8 cellular contexts compared by ENCODE assay signal in genomic region chr21:6436971-6437833, GRCh38.
A peak's percentile ranks its signal among the peaks of the same experiment; 100 is the strongest.
DNase-seq lines count a peak whose midpoint lies in the region; ATAC-seq, FAIRE-seq and TF ChIP-seq lines count a peak whose summit lies in the region.
"Not testable (repeated sequence)": the region's sequence is repeated elsewhere in the genome, so short reads cannot be mapped to it uniquely, and the experiment has no call there.

No MANE protein-coding gene starts in this region.

- not testable (repeated sequence) for FAIRE-seq in HepG2 (lab: Jason Lieb, UNC)

- peak overlapping the region; percentile 51 for H3K4me2 ChIP-seq in BLaER1
- H3K4me2 ChIP-seq in PC-3 (ENCODE audit: low read length); HepG2 (ENCODE audit: low read depth, low read length): not testable (repeated sequence)

- not testable (repeated sequence) for TF ChIP-seq CTCF in PC-3 (conservative IDR thresholded peaks at IDR 0.05; ENCODE audit: low read depth, low read length); gastroesophageal sphincter (IDR thresholded peaks at IDR 0.05); HepG2 (CRISPR knock-in tag; IDR thresholded peaks at IDR 0.05); natural killer cell (IDR thresholded peaks at IDR 0.05)

- CTCF ChIA-PET in PC-3 (lab: Charles Lee); activated CD4-positive, alpha-beta T cell treated with anti-CD3 and anti-CD28 coated beads, Interleukin-2, amount 10 ng/mL, durations not matched to agents 7 days and 5 days (lab: Charles Lee); HepG2 (lab: Yijun Ruan, JAX; ENCODE audit: low intra/inter-chr PET ratio, low total read pairs): not testable (repeated sequence)

- no CpG with 5 or more reads among the region's 21 CpGs for WGBS in gastroesophageal sphincter (ENCODE audit: low coverage in 1 of 2), 2 donors
- no CpG with 5 or more reads among the region's 21 CpGs for WGBS in HepG2 (ENCODE audit: low lambda C conversion rate)

- peak; percentile 92 for ATAC-seq in PC-3
- ATAC-seq in gastroesophageal sphincter = peak; percentile 71
- peak; percentile 29 for ATAC-seq in HepG2
- peak in 2 of 3 donors; percentile 9 to 29 for ATAC-seq in natural killer cell
- peak; percentile 86 for ATAC-seq in stimulated activated naive CD8-positive, alpha-beta T cell treated with anti-CD3 and anti-CD28 coated beads, Interleukin-15, amount 100 ng/mL, for 72 hours

- H3F3A ChIP-seq in PC-3 (ENCODE audit: low read length, unreplicated experiment) = not testable (repeated sequence)

- peak overlapping the region; percentile 90 for H3K27ac Mint-ChIP-seq in activated CD4-positive, alpha-beta T cell treated with anti-CD3 and anti-CD28 coated beads, Interleukin-2, amount 10 ng/mL, durations not matched to agents 7 days and 5 days
- H3K27ac Mint-ChIP-seq in activated naive CD8-positive, alpha-beta T cell treated with anti-CD3 and anti-CD28 coated beads for 36 hours = peak overlapping the region; percentile 78
- H3K27ac Mint-ChIP-seq in natural killer cell = not testable (repeated sequence)
- peak overlapping the region in 1 of 2 donors; percentile 27 for H3K27ac Mint-ChIP-seq in stimulated activated naive CD8-positive, alpha-beta T cell treated with anti-CD3 and anti-CD28 coated beads, Interleukin-15, amount 100 ng/mL, for 72 hours

- intact Hi-C loops in PC-3 (cut with micrococcal nuclease); HepG2 (cut with micrococcal nuclease; ENCODE audit: unreplicated experiment); natural killer cell (cut with micrococcal nuclease): not testable (repeated sequence)

- TF ChIP-seq RAD21 in HepG2 (CRISPR knock-in tag; IDR thresholded peaks at IDR 0.05) = not testable (repeated sequence)

- not testable (repeated sequence) for H3K27me3 ChIP-seq in BLaER1; PC-3 (ENCODE audit: low read length); gastroesophageal sphincter; HepG2 (ENCODE audit: control insufficient read depth in 1 of 2, insufficient read depth in 2 of 2, low read length in 2 of 2)

- H3K9me3 ChIP-seq in BLaER1; PC-3 (ENCODE audit: low read length); gastroesophageal sphincter; HepG2 (ENCODE audit: low read length): not testable (repeated sequence)

- not testable (repeated sequence) for H3K79me2 ChIP-seq in PC-3 (ENCODE audit: low read length); HepG2 (ENCODE audit: insufficient read depth, low read length)

- not testable (repeated sequence) for H4K20me1 ChIP-seq in BLaER1; PC-3 (ENCODE audit: low read length); HepG2 (ENCODE audit: insufficient read depth, low read length)

- not testable (repeated sequence) for H3K36me3 ChIP-seq in BLaER1; PC-3 (ENCODE audit: low read depth, low read length); gastroesophageal sphincter; HepG2 (replicated peaks in 1 of 2; ENCODE audit: control insufficient read depth in 1 of 2, insufficient read depth in 2 of 2, low read length in 2 of 2)

- H3K4me1 ChIP-seq in BLaER1; PC-3 (ENCODE audit: insufficient read depth, low read length); gastroesophageal sphincter; HepG2 (ENCODE audit: insufficient read depth, low read length): not testable (repeated sequence)

- not testable (repeated sequence) for TF ChIP-seq EP300 in gastroesophageal sphincter (IDR thresholded peaks at IDR 0.05); HepG2 (IDR thresholded peaks at IDR 0.05; ENCODE audit: low read depth in 2 of 2, low read length in 2 of 2); HepG2 (CRISPR knock-in tag; IDR thresholded peaks at IDR 0.05; ENCODE audit: borderline replicate concordance)

- not testable (repeated sequence) for H3K9me2 ChIP-seq in PC-3 (replicated peaks; ENCODE audit: low read length)

- H3K4me1 Mint-ChIP-seq in activated CD4-positive, alpha-beta T cell treated with anti-CD3 and anti-CD28 coated beads, Interleukin-2, amount 10 ng/mL, durations not matched to agents 7 days and 5 days; natural killer cell: not testable (repeated sequence)
- H3K4me1 Mint-ChIP-seq in activated naive CD8-positive, alpha-beta T cell treated with anti-CD3 and anti-CD28 coated beads for 36 hours = peaks cover 11% of the 10 kb centered on the region
- H3K4me1 Mint-ChIP-seq in stimulated activated naive CD8-positive, alpha-beta T cell treated with anti-CD3 and anti-CD28 coated beads, Interleukin-15, amount 100 ng/mL, for 72 hours = peaks cover 14% of the 10 kb centered on the region

- POLR2A ChIA-PET in PC-3 (lab: Charles Lee; ENCODE audit: unreplicated experiment); activated CD4-positive, alpha-beta T cell treated with anti-CD3 and anti-CD28 coated beads, Interleukin-2, amount 10 ng/mL, durations not matched to agents 7 days and 5 days (lab: Charles Lee); HepG2 (lab: Yijun Ruan, JAX): not testable (repeated sequence)

- H2AFZ ChIP-seq in PC-3 (ENCODE audit: low read length); HepG2 (ENCODE audit: low read length): not testable (repeated sequence)

- not testable (repeated sequence) for DNase-seq in PC-3; activated CD4-positive, alpha-beta T cell treated with anti-CD3 and anti-CD28 coated beads, Interleukin-2, amount 10 ng/mL, durations not matched to agents 7 days and 5 days; HepG2 (ENCODE audit: low spot score); natural killer cell; stimulated activated naive CD8-positive, alpha-beta T cell treated with anti-CD3 and anti-CD28 coated beads, Interleukin-15, amount 100 ng/mL, for 72 hours
- DNase-seq in activated naive CD8-positive, alpha-beta T cell treated with anti-CD3 and anti-CD28 coated beads for 36 hours = peak; percentile 6

- not testable (repeated sequence) for H3K9me3 Mint-ChIP-seq in activated CD4-positive, alpha-beta T cell treated with anti-CD3 and anti-CD28 coated beads, Interleukin-2, amount 10 ng/mL, durations not matched to agents 7 days and 5 days; activated naive CD8-positive, alpha-beta T cell treated with anti-CD3 and anti-CD28 coated beads for 36 hours; natural killer cell; stimulated activated naive CD8-positive, alpha-beta T cell treated with anti-CD3 and anti-CD28 coated beads, Interleukin-15, amount 100 ng/mL, for 72 hours

- H3K27ac ChIP-seq in BLaER1; PC-3 (ENCODE audit: low read length); gastroesophageal sphincter; HepG2 (ENCODE audit: extremely low read length, insufficient read depth, low read length): not testable (repeated sequence)

- H3K27me3 Mint-ChIP-seq in activated CD4-positive, alpha-beta T cell treated with anti-CD3 and anti-CD28 coated beads, Interleukin-2, amount 10 ng/mL, durations not matched to agents 7 days and 5 days; activated naive CD8-positive, alpha-beta T cell treated with anti-CD3 and anti-CD28 coated beads for 36 hours; natural killer cell (ENCODE audit: low read depth in 2 of 2); stimulated activated naive CD8-positive, alpha-beta T cell treated with anti-CD3 and anti-CD28 coated beads, Interleukin-15, amount 100 ng/mL, for 72 hours: not testable (repeated sequence)

- H3K36me3 Mint-ChIP-seq in activated CD4-positive, alpha-beta T cell treated with anti-CD3 and anti-CD28 coated beads, Interleukin-2, amount 10 ng/mL, durations not matched to agents 7 days and 5 days (ENCODE audit: low read depth); activated naive CD8-positive, alpha-beta T cell treated with anti-CD3 and anti-CD28 coated beads for 36 hours; natural killer cell: not testable (repeated sequence)

- in situ Hi-C loops in HepG2 (cut with HindIII; ENCODE audit: extremely low pct_ligation_motif_present, low pct_unique_long_range_greater_than_20kb) = not testable (repeated sequence)

- H3K9ac ChIP-seq in BLaER1; PC-3 (ENCODE audit: low read length); HepG2 (ENCODE audit: insufficient read depth, low read depth, low read length): not testable (repeated sequence)

- TF ChIP-seq POLR2A in gastroesophageal sphincter (IDR thresholded peaks at IDR 0.05); HepG2 (IDR thresholded peaks at IDR 0.05; ENCODE audit: insufficient read depth in 1 of 2, low read depth in 2 of 2, low read length in 2 of 2): not testable (repeated sequence)

- not testable (repeated sequence) for H3K4me3 ChIP-seq in BLaER1; PC-3 (ENCODE audit: low read length); gastroesophageal sphincter; HepG2 (replicated peaks in 1 of 3; ENCODE audit: insufficient read depth in 1 of 3, low read depth in 2 of 3, low read length in 3 of 3)

- peak overlapping the region; percentile 40 for H3K4me3 Mint-ChIP-seq in activated CD4-positive, alpha-beta T cell treated with anti-CD3 and anti-CD28 coated beads, Interleukin-2, amount 10 ng/mL, durations not matched to agents 7 days and 5 days
- not testable (repeated sequence) for H3K4me3 Mint-ChIP-seq in activated naive CD8-positive, alpha-beta T cell treated with anti-CD3 and anti-CD28 coated beads for 36 hours; natural killer cell
- peak overlapping the region in 1 of 2 donors; percentile 53 for H3K4me3 Mint-ChIP-seq in stimulated activated naive CD8-positive, alpha-beta T cell treated with anti-CD3 and anti-CD28 coated beads, Interleukin-15, amount 100 ng/mL, for 72 hours

- not testable (repeated sequence) for BruUV-seq in PC-3 (replicated peaks; lab: Mats Ljungman, UMichigan); HepG2 (replicated peaks; lab: Mats Ljungman, UMichigan)

Comparison
In these comparisons a context has a peak if more than half of its experiments do, and no peak if none do; other contexts are left out.
1. ATAC-seq: peak in every context shown above with its lines; median percentile 92 in PC-3; 86 in stimulated activated naive CD8-positive, alpha-beta T cell treated with anti-CD3 and anti-CD28 coated beads, Interleukin-15, amount 100 ng/mL, for 72 hours; 71 in gastroesophageal sphincter; 29 in HepG2; 19 in natural killer cell.